In the genomic region with DNA sequence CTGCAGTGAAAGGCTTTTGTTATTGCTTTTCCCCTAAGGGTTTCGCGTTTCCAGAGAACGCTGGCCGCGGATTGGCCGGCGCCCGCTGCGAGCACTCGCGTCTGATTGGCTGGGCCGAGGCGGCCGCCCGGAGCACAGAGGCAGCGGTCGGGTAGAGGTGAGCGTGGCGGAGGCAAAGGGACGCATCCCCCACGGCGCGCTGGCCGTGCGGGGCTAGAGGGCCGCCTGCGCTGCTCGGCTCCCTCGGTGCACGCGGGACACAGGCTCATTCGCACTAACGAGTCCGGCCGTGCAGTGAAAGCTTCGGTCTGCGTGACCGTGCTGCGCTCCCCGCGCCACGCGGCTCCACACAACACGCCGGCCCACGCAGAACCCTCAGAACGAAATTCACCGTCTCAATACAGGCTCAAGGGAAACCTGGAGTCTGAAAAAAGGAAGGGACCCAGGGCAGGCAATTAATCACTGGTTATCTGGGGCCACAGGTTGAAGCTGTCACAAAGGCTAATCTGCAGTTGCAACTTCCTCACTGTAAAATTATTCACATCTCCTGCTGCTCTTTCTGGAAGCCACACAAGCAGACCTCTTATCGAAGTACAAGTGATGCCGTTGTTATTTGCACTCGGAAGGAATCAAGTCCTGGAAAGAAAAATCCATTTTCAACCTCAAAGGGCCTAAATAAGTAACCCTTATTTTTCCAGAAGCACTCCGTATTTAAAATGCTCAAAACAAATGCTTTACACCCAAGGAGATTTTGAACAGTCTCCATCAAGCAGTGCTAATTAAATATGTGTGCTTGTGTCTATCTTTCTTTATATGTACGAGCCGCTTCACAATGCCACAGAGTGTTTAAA, we compare ENCODE assay signal across 8 cellular contexts.
DNase-seq lines count a peak whose midpoint lies in the region; ATAC-seq, FAIRE-seq and TF ChIP-seq lines count a peak whose summit lies in the region.

No MANE protein-coding gene starts in this region.

- dilution Hi-C loops in keratinocyte (cut with MboI; ENCODE audit: extremely low pct_ligation_motif_present, low sequenced_read_pairs): no loop called here

- H2AFZ ChIP-seq in keratinocyte (ENCODE audit: control insufficient read depth, low read length): peak overlapping the region; percentile 97

- peaks cover 45% of the 10 kb centered on the region for H3F3A ChIP-seq in DOHH2 (ENCODE audit: control insufficient read depth, insufficient read depth)

- POLR2A ChIA-PET in RWPE1 (lab: Yijun Ruan, JAX; ENCODE audit: low non-redundant PET): no interaction called here

- H3K9me3 ChIP-seq in DOHH2 (ENCODE audit: control insufficient read depth, insufficient read depth, low read length): no peaks in the 10 kb centered on the region
- no peaks in the 10 kb centered on the region for H3K9me3 ChIP-seq in keratinocyte (ENCODE audit: control insufficient read depth, low read depth, low read length)
- no peaks in the 10 kb centered on the region for H3K9me3 ChIP-seq in skeletal muscle tissue (ENCODE audit: control insufficient read depth in 3 of 3, low read length in 3 of 3)

- H3K4me2 ChIP-seq in DOHH2 (ENCODE audit: low read length): peak overlapping the region; percentile 86
- peak overlapping the region; percentile 88 for H3K4me2 ChIP-seq in keratinocyte (ENCODE audit: control insufficient read depth, extremely low read depth, insufficient read depth, low read depth, low read length)

- peak overlapping the region; percentile 96 for H3K27ac ChIP-seq in DOHH2 (ENCODE audit: low read depth, low read length)
- H3K27ac ChIP-seq in RWPE1: peak overlapping the region; percentile 84
- peak overlapping the region; percentile 28 for H3K27ac ChIP-seq in keratinocyte (ENCODE audit: control insufficient read depth, insufficient read depth, low read length)
- H3K27ac ChIP-seq in skeletal muscle tissue (ENCODE audit: low read depth, low read length): peak overlapping the region; percentile 74

- no peak for TF ChIP-seq CTCF in DOHH2 (IDR thresholded peaks at IDR 0.05; ENCODE audit: low read depth, low read length, poor library complexity, severe bottlenecking)
- no peak for TF ChIP-seq CTCF in LNCaP clone FGC (IDR thresholded peaks at IDR 0.05; ENCODE audit: control insufficient read depth, extremely low read depth, insufficient read depth)
- TF ChIP-seq CTCF in RWPE1 (conservative IDR thresholded peaks at IDR 0.05; ENCODE audit: low read depth): no peak
- no peak for TF ChIP-seq CTCF in keratinocyte (optimal IDR thresholded peaks at IDR 0.05 in 1 of 3, IDR thresholded peaks at IDR 0.05 in 1 of 3, conservative IDR thresholded peaks at IDR 0.05 in 1 of 3; ENCODE audit: extremely low read depth in 1 of 3, insufficient read depth in 2 of 3, low read length in 3 of 3)

- no peaks in the 10 kb centered on the region for H3K9me1 ChIP-seq in keratinocyte (ENCODE audit: control insufficient read depth, extremely low read depth, insufficient read depth, low read length)

- FAIRE-seq in keratinocyte (lab: Jason Lieb, UNC): no peak

- DNase-seq in LNCaP clone FGC (ENCODE audit: low read depth) (no peak), RWPE1 (ENCODE audit: low spot score) (peak; percentile 94), cerebellar nuclear complex (lab: John Stamatoyannopoulos, UW) (peak; percentile 62 to 88), keratinocyte (ENCODE audit: low read depth, low spot score) (no peak)

- H4K20me1 ChIP-seq in DOHH2 (ENCODE audit: control insufficient read depth, insufficient read depth, low read depth, low read length): no peaks in the 10 kb centered on the region
- H4K20me1 ChIP-seq in keratinocyte (ENCODE audit: control insufficient read depth, extremely low read depth, insufficient read depth, low read length): no peaks in the 10 kb centered on the region

- peaks cover 83% of the 10 kb centered on the region for H3K79me2 ChIP-seq in DOHH2 (ENCODE audit: control insufficient read depth, low read length)
- no peaks in the 10 kb centered on the region for H3K79me2 ChIP-seq in keratinocyte (ENCODE audit: control insufficient read depth, insufficient read depth, low read length)

- H3K9me2 ChIP-seq in DOHH2 (replicated peaks; ENCODE audit: control insufficient read depth, low read length): no peaks in the 10 kb centered on the region

- H3K4me3 ChIP-seq in DOHH2 (ENCODE audit: low read length) (peak overlapping the region; percentile 81), LNCaP clone FGC (ENCODE audit: low read depth, low read length) (peak overlapping the region; percentile 44), keratinocyte (ENCODE audit: control insufficient read depth in 2 of 3, extremely low read depth in 1 of 3, insufficient read depth in 2 of 3, low read depth in 1 of 3, low read length in 3 of 3) (peak overlapping the region; percentile 36 to 70 (median 68)), skeletal muscle tissue (ENCODE audit: low read length in 3 of 3) (peak overlapping the region; percentile 77 to 89 (median 83))

- CTCF ChIA-PET in RWPE1 (lab: Yijun Ruan, JAX): interaction anchor here (0.6 kb wide), 1 partner anchor 280 kb away, joined by 4 read pairs; no protein-coding TSS in a partner anchor

- H3K9ac ChIP-seq in keratinocyte (ENCODE audit: control insufficient read depth, extremely low read depth, insufficient read depth, low read length) (peak overlapping the region; percentile 63), skeletal muscle tissue (ENCODE audit: low read depth in 1 of 3, low read length in 3 of 3) (peak overlapping the region; percentile 52 to 85 (median 63))

- peaks cover 31% of the 10 kb centered on the region for H3K36me3 ChIP-seq in DOHH2 (ENCODE audit: control insufficient read depth, low read length)
- H3K36me3 ChIP-seq in keratinocyte (ENCODE audit: control insufficient read depth in 2 of 2, extremely low read depth in 1 of 2, insufficient read depth in 2 of 2, low read length in 2 of 2): no peaks in the 10 kb centered on the region
- peaks cover 4 to 15% (median 7%) of the 10 kb centered on the region in 3 donors for H3K36me3 ChIP-seq in skeletal muscle tissue (ENCODE audit: control insufficient read depth in 3 of 3, insufficient read depth in 3 of 3, low read length in 3 of 3)

- H3K27me3 ChIP-seq in DOHH2 (ENCODE audit: control insufficient read depth, low read length) (no peaks in the 10 kb centered on the region), keratinocyte (ENCODE audit: control insufficient read depth, extremely low read depth, insufficient read depth, low read length) (no peaks in the 10 kb centered on the region), skeletal muscle tissue (ENCODE audit: control insufficient read depth in 3 of 3, insufficient read depth in 3 of 3, low read length in 3 of 3) (no peaks in the 10 kb centered on the region)

- H3K4me1 ChIP-seq in DOHH2 (ENCODE audit: control insufficient read depth, low read length): peaks cover 97% of the 10 kb centered on the region
- H3K4me1 ChIP-seq in keratinocyte (ENCODE audit: control insufficient read depth, extremely low read depth, insufficient read depth, low read length): peaks cover 33% of the 10 kb centered on the region
- H3K4me1 ChIP-seq in skeletal muscle tissue (ENCODE audit: control insufficient read depth in 3 of 3, insufficient read depth in 3 of 3, low read length in 3 of 3): peaks cover 36 to 49% (median 48%) of the 10 kb centered on the region in 3 donors

- ATAC-seq in GM21423 (IDR thresholded peaks at IDR 0.05; ENCODE audit: unreplicated experiment): peak; percentile 22
- no peak for ATAC-seq in GM19397 (IDR thresholded peaks at IDR 0.05; ENCODE audit: unreplicated experiment)

Comparison
In these comparisons a context has a peak if more than half of its experiments do, and no peak if none do; other contexts are left out.
1. H3K27ac ChIP-seq: peak in every context shown above with its lines; median percentile 96 in DOHH2; 84 in RWPE1; 74 in skeletal muscle tissue; 28 in keratinocyte.
2. DNase-seq: peak in RWPE1 (single experiment) and cerebellar nuclear complex (2 of 2); none in LNCaP clone FGC (single experiment) and keratinocyte (single experiment).
3. Peak in every context shown above with its lines, with median percentiles within 50 percentile points of each other: H3K4me3 ChIP-seq.